ENCODE assay signal across 8 cellular contexts in genomic region chr2:74147729-74148456, GRCh38. TPM values are rescaled to one million over a fixed set of nuclear protein-coding genes. Genes with fewer than 3 reads are reported as not detected.
DNase-seq lines count a peak whose midpoint lies in the region; FAIRE-seq and TF ChIP-seq lines count a peak whose summit lies in the region.

Gene BOLA3, minus strand, starts transcription at chr2:74147912. Its CDS starts 38 bp downstream, at chr2:74147874.

- H3K36me3 ChIP-seq in SJSA1 (peaks cover 44% of the 10 kb centered on the region), thymus (ENCODE audit: control insufficient read depth, insufficient read depth) (peaks cover 9% of the 10 kb centered on the region)

- DNase-seq in GM03348 (ENCODE audit: low spot score), result peak; percentile 98
- peak; percentile 94 for DNase-seq in H54 (ENCODE audit: insufficient read length, low spot score)
- DNase-seq in LoVo (ENCODE audit: low spot score), result peak; percentile 87
- DNase-seq in SJSA1 (ENCODE audit: low read depth in 1 of 2, low spot score in 2 of 2), result peak; percentile 81 to 89
- peak; percentile 85 for DNase-seq in activated naive CD4-positive, alpha-beta T cell treated with Interleukin-2 at 50 U/mL for 16 hours
- no peak for DNase-seq in glomerular endothelial cell (ENCODE audit: extremely low read depth, low read depth, low spot score)
- peak; percentile 92 for DNase-seq in osteocyte (ENCODE audit: extremely low spot score, unreplicated experiment)

- peak; percentile 93 for TF ChIP-seq CTCF in osteocyte (IDR thresholded peaks at IDR 0.05)

- H3K4me1 Mint-ChIP-seq in osteocyte (ENCODE audit: unreplicated experiment), result no peaks in the 10 kb centered on the region

- no peaks in the 10 kb centered on the region for H3K27me3 ChIP-seq in SJSA1 (replicated peaks)
- no peaks in the 10 kb centered on the region for H3K27me3 ChIP-seq in thymus (ENCODE audit: control insufficient read depth, insufficient read depth)

- H3K27ac ChIP-seq in SJSA1, result peak within 1 kb of the TSS; percentile 59
- H3K27ac ChIP-seq in thymus (ENCODE audit: low read depth), result peak within 1 kb of the TSS; percentile 49

- no peaks in the 10 kb centered on the region for H3K27me3 Mint-ChIP-seq in osteocyte (ENCODE audit: unreplicated experiment)

- no peak within 1 kb of the TSS for H3K4me3 Mint-ChIP-seq in osteocyte (ENCODE audit: unreplicated experiment)

- H3K9me3 Mint-ChIP-seq in osteocyte (ENCODE audit: unreplicated experiment), result no peaks in the 10 kb centered on the region

- H3K9me3 ChIP-seq in SJSA1 (replicated peaks), result no peaks in the 10 kb centered on the region
- no peaks in the 10 kb centered on the region for H3K9me3 ChIP-seq in thymus (ENCODE audit: control insufficient read depth)

- peak within 1 kb of the TSS; percentile 94 for H3K4me3 ChIP-seq in SJSA1
- H3K4me3 ChIP-seq in thymus (ENCODE audit: low read length), result peak within 1 kb of the TSS; percentile 90

- no peak for FAIRE-seq in H54 (lab: Jason Lieb, UNC)

- no peak within 1 kb of the TSS for H3K27ac Mint-ChIP-seq in osteocyte (ENCODE audit: unreplicated experiment)

- WGBS in thymus, result 2% methylated on average over 67 of the region's 67 CpGs

- no peaks in the 10 kb centered on the region for H3K36me3 Mint-ChIP-seq in osteocyte (ENCODE audit: unreplicated experiment)

- TF ChIP-seq POLR2A in H54 (IDR thresholded peaks at IDR 0.05; ENCODE audit: low read depth, low read length), result peak; percentile 93

- H3K4me1 ChIP-seq in SJSA1 (replicated peaks) (peaks cover 19% of the 10 kb centered on the region), thymus (ENCODE audit: control insufficient read depth, insufficient read depth, low read length) (peaks cover 10% of the 10 kb centered on the region)

RNA-seq across cellular contexts. Expression of gene BOLA3, which starts in this region (rescaled TPM):
- 130 and 179 TPM in 2 replicates for total RNA-seq in SJSA1 (2014; rRNA removed; shearing (Covaris generic))
- total RNA-seq in glomerular endothelial cell (60.6 and 63.8 TPM in 2 replicates), osteocyte (22.4 and 23.1 TPM in 2 replicates)
- polyA plus RNA-seq in thymus, result 34.4 TPM
